ENCODE assay signal across 8 cellular contexts in the genomic region with DNA sequence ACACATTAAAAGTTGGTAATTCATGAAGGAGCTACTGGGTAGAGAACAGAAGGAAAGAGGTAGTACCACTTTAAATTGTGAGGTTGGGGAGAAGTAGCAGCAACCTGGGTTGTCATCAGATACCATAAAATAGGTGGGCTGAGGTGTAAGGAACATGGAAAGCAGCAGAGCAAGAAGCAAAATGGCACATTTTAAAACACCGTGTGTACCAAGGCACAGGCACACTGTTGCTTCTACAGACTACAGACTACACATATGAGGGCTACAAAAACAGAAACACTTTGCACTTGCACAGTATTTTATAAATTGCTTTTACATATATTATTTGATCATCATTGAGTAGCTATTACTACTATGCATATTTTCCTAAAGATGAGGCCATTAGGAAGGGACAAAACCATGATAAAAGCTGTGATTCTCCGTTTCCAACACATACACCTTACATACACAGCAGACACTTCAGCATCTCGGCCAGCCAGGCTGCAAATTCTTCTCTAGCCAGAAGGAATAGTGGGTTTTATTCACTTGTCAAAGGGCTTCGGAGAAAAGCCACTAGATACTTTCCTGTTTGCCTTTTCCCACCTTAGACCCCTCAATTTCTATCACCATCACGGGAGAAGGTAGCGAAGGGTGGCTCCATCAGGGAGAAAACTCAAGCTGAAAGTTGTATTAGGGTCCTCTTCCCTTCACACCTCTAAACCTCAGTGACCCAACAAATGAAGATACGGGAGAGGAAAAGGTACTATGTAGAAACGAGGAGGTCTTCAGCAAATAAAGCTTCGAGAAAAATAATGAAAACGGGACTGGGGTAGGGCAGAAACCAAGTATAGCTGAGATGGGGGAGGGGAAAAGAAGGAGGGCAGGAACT. TPM values are rescaled to one million over a fixed set of nuclear protein-coding genes. Genes with fewer than 3 reads are reported as not detected.
A peak's percentile ranks its signal among the peaks of the same experiment; 100 is the strongest.
DNase-seq lines count a peak whose midpoint lies in the region; ATAC-seq and TF ChIP-seq lines count a peak whose summit lies in the region.

No MANE protein-coding gene starts in this region.

- no peaks in the 10 kb centered on the region for H3K27me3 ChIP-seq in SJSA1 (replicated peaks)

- TF ChIP-seq CTCF in epithelial cell of proximal tubule (conservative IDR thresholded peaks at IDR 0.05; ENCODE audit: low read depth, low read length) (no peak), progenitor cell of endocrine pancreas (IDR thresholded peaks at IDR 0.05; ENCODE audit: unreplicated experiment) (no peak)

- peaks cover 22% of the 10 kb centered on the region for H3K4me1 Mint-ChIP-seq in progenitor cell of endocrine pancreas (ENCODE audit: low read depth)

- peaks cover 4% of the 10 kb centered on the region for H3K36me3 Mint-ChIP-seq in progenitor cell of endocrine pancreas (ENCODE audit: insufficient read depth)

- DNase-seq in NCI-H748 treated with DMSO at 0.1 percent for 48 hours (lab: John Stamatoyannopoulos, UW) (peak; percentile 17), NCI-H748 (lab: John Stamatoyannopoulos, UW; ENCODE audit: unreplicated experiment) (no peak), SJSA1 (ENCODE audit: low read depth in 1 of 2, low spot score in 2 of 2) (peak in 1 of 2 experiments; percentile 77), epithelial cell of proximal tubule (ENCODE audit: low read depth) (no peak), progenitor cell of endocrine pancreas (ENCODE audit: low spot score, unreplicated experiment) (no peak), NCI-H1436 treated with DMSO at 0.1 percent for 48 hours (lab: John Stamatoyannopoulos, UW) (no peak)

- H3K27ac ChIP-seq in SJSA1, result peak overlapping the region; percentile 84

- peaks cover 38% of the 10 kb centered on the region for H3K36me3 ChIP-seq in SJSA1

- peak overlapping the region; percentile 99 for H3K4me3 Mint-ChIP-seq in progenitor cell of endocrine pancreas (ENCODE audit: low read depth)

- peak overlapping the region; percentile 99 for H3K27ac Mint-ChIP-seq in progenitor cell of endocrine pancreas

- no peak for ATAC-seq in GM19397 (IDR thresholded peaks at IDR 0.05; ENCODE audit: unreplicated experiment)
- ATAC-seq in GM21576 (IDR thresholded peaks at IDR 0.05; ENCODE audit: unreplicated experiment), result no peak

- H3K9me3 ChIP-seq in SJSA1 (replicated peaks), result no peaks in the 10 kb centered on the region

- H3K4me3 ChIP-seq in SJSA1 (peak overlapping the region; percentile 63), epithelial cell of proximal tubule (ENCODE audit: low read depth, low read length) (peak overlapping the region; percentile 96)

- peaks cover under 1% of the 10 kb centered on the region for H3K27me3 Mint-ChIP-seq in progenitor cell of endocrine pancreas

- no peaks in the 10 kb centered on the region for H3K9me3 Mint-ChIP-seq in progenitor cell of endocrine pancreas (ENCODE audit: low read depth)

- peaks cover 26% of the 10 kb centered on the region for H3K4me1 ChIP-seq in SJSA1 (replicated peaks)

RNA-seq across cellular contexts. Expression of a gene that starts 1.6 kb away (rescaled TPM):
- total RNA-seq in SJSA1 (2014; rRNA removed; shearing (Covaris generic)), result 25.1 and 43.7 TPM in 2 replicates
- total RNA-seq in epithelial cell of proximal tubule (49.2 and 56.0 TPM in 2 replicates), progenitor cell of endocrine pancreas (38.0 and 42.8 TPM in 2 replicates)

RNA-seq across cellular contexts. Expression of a gene that starts 4.9 kb away (rescaled TPM):
- total RNA-seq in SJSA1 (2014; rRNA removed; shearing (Covaris generic)), result 23.9 and 46.2 TPM in 2 replicates
- total RNA-seq in epithelial cell of proximal tubule, result 44.3 and 272 TPM in 2 replicates
- 10.2 and 16.8 TPM in 2 replicates for total RNA-seq in progenitor cell of endocrine pancreas

RNA-seq across cellular contexts. Expression of a gene that starts 39.7 kb away (rescaled TPM):
- 0.34 TPM in 1 of 2 replicates, not detected in the other for total RNA-seq in SJSA1 (2014; rRNA removed; shearing (Covaris generic))
- total RNA-seq in epithelial cell of proximal tubule (1.4 and 3.7 TPM in 2 replicates), progenitor cell of endocrine pancreas (3.7 and 6.3 TPM in 2 replicates)

RNA-seq across cellular contexts. Expression of a gene that starts 40.5 kb away (rescaled TPM):
- 74.4 and 82.1 TPM in 2 replicates for total RNA-seq in SJSA1 (2014; rRNA removed; shearing (Covaris generic))
- total RNA-seq in epithelial cell of proximal tubule, result 62.0 and 81.2 TPM in 2 replicates
- total RNA-seq in progenitor cell of endocrine pancreas, result 62.1 and 66.9 TPM in 2 replicates

RNA-seq across cellular contexts. Expression of a gene that starts 47.8 kb away (rescaled TPM):
- total RNA-seq in SJSA1 (2014; rRNA removed; shearing (Covaris generic)), result 17.4 and 33.0 TPM in 2 replicates
- total RNA-seq in epithelial cell of proximal tubule (50.1 and 61.5 TPM in 2 replicates), progenitor cell of endocrine pancreas (111 and 116 TPM in 2 replicates)
